26 cellular contexts compared by ENCODE assay signal in genomic region chr1:148354284-148354869, GRCh38.
DNase-seq lines count a peak whose midpoint lies in the region; FAIRE-seq and TF ChIP-seq lines count a peak whose summit lies in the region.
"Had no signal": no experiment of that assay in that cellular context is flagged by ENCODE, and none has a peak within 500 bp of the region (broad histone marks: within the 10 kb centered on the region; RNA-seq: fewer than 3 reads in every experiment).

No MANE protein-coding gene starts in this region.

- H3K27me3 ChIP-seq in H9 (ENCODE audit: insufficient read depth, low read length) (peaks cover 3% of the 10 kb centered on the region; the same call in 1 of the 2 replicates), astrocyte (ENCODE audit: insufficient read depth, low read length) (peaks cover 47% of the 10 kb centered on the region), neural progenitor cell (peaks cover 83% of the 10 kb centered on the region)

- DNase-seq in H9 (peak; percentile 37), astrocyte (ENCODE audit: low read depth) (no peak), neural progenitor cell (ENCODE audit: low spot score) (peak; percentile 43), COLO829 (ENCODE audit: low spot score) (no peak), RCC 7860 (ENCODE audit: low spot score) (no peak), NCI-H1417 (lab: John Stamatoyannopoulos, UW) (no peak), cortex of kidney (lab: John Stamatoyannopoulos, UW) (no peak)
- DNase-seq: activated CD4-positive, alpha-beta T cell treated with anti-CD3 and anti-CD28 coated beads, Interleukin-2, amount 50 U/mL, for 48 hours; aorta; CD8-positive, alpha-beta T cell; DMS79 treated with DMSO at 0.1 percent for 48 hours; effector memory CD4-positive, alpha-beta T cell; GOT3; head of caudate nucleus; Karpas-422; kidney glomerular epithelial cell; NCI-H1930; NCI-H226; psoas muscle; T-helper 2 cell; WERI-Rb-1 had no signal

- H3K27ac ChIP-seq in H9 (ENCODE audit: insufficient read length, low read depth, low read length): no peak overlapping the region
- no peak overlapping the region for H3K27ac ChIP-seq in astrocyte (ENCODE audit: low read depth, low read length)
- H3K27ac ChIP-seq in neural progenitor cell: no peak overlapping the region
- H3K27ac ChIP-seq: psoas muscle, SJSA1, upper lobe of left lung had no signal

- no peaks in the 10 kb centered on the region for H3K36me3 Mint-ChIP-seq in H9 (ENCODE audit: insufficient read depth in 1 of 3, low read depth in 3 of 3)
- H3K36me3 Mint-ChIP-seq in astrocyte (ENCODE audit: low read depth, unreplicated experiment): peaks cover 3% of the 10 kb centered on the region
- H3K36me3 Mint-ChIP-seq in neural progenitor cell: no peaks in the 10 kb centered on the region
- H3K36me3 Mint-ChIP-seq: CD8-positive, alpha-beta T cell; memory B cell had no signal

- no peak overlapping the region for H2BK120ac ChIP-seq in H9 (ENCODE audit: low read depth, low read length, poor library complexity, severe bottlenecking)

- no peaks in the 10 kb centered on the region for H3K9me3 Mint-ChIP-seq in H9
- H3K9me3 Mint-ChIP-seq in astrocyte (ENCODE audit: unreplicated experiment): no peaks in the 10 kb centered on the region
- peaks cover 9% of the 10 kb centered on the region for H3K9me3 Mint-ChIP-seq in neural progenitor cell
- H3K9me3 Mint-ChIP-seq: CD8-positive, alpha-beta T cell; memory B cell; nephron had no signal

- peak overlapping the region; percentile 72; the same call in 1 of the 2 replicates for H3K14ac ChIP-seq in H9 (ENCODE audit: insufficient read depth, low read length)

- no peak overlapping the region for H4K5ac ChIP-seq in H9 (ENCODE audit: insufficient read length, low read depth, low read length)

- WGBS in H9 (ENCODE audit: extremely low coverage, insufficient read length, low lambda C conversion rate): no CpG with 5 or more reads among the region's 33 CpGs

- H3K79me2 ChIP-seq in H9 (ENCODE audit: insufficient read depth, low read length): no peaks in the 10 kb centered on the region
- H3K79me2 ChIP-seq in astrocyte (ENCODE audit: insufficient read depth, low read length): no peaks in the 10 kb centered on the region
- no peaks in the 10 kb centered on the region for H3K79me2 ChIP-seq in neural progenitor cell (ENCODE audit: low read depth)

- no peak overlapping the region for H3K4ac ChIP-seq in H9 (ENCODE audit: low read depth, low read length)

- H3K36me3 ChIP-seq in astrocyte (ENCODE audit: insufficient read depth, low read length) (no peaks in the 10 kb centered on the region), neural progenitor cell (no peaks in the 10 kb centered on the region)
- H3K36me3 ChIP-seq: SJSA1, upper lobe of left lung, WERI-Rb-1 had no signal

- peak overlapping the region; percentile 38 for H3K4me3 ChIP-seq in astrocyte (ENCODE audit: insufficient read depth, low read depth, low read length)
- peak overlapping the region; percentile 52 for H3K4me3 ChIP-seq in iPS-11a (ENCODE audit: low read depth, low read length)
- H3K4me3 ChIP-seq in neural progenitor cell: peak overlapping the region; percentile 50
- H3K4me3 ChIP-seq: psoas muscle, SJSA1, upper lobe of left lung had no signal

- H2BK15ac ChIP-seq in H9 (ENCODE audit: low read depth, low read length): no peak overlapping the region

- H4K8ac ChIP-seq in H9 (replicated peaks; ENCODE audit: insufficient read length, low read depth, low read length): no peak overlapping the region

- H2BK20ac ChIP-seq in H9 (ENCODE audit: low read depth, low read length, poor library complexity, severe bottlenecking): no peak overlapping the region

- H2AK5ac ChIP-seq in H9 (ENCODE audit: insufficient read length, low read length): no peak overlapping the region

- no peak overlapping the region for H2BK5ac ChIP-seq in H9 (ENCODE audit: insufficient read length, low read length)

- peaks cover 20% of the 10 kb centered on the region for H3F3A ChIP-seq in neural progenitor cell (ENCODE audit: low read depth)

- no peaks in the 10 kb centered on the region for H3K9me3 ChIP-seq in H9 (ENCODE audit: control insufficient read depth, low read depth, low read length)
- no peaks in the 10 kb centered on the region for H3K9me3 ChIP-seq in astrocyte (ENCODE audit: insufficient read depth, low read depth, low read length)
- no peaks in the 10 kb centered on the region for H3K9me3 ChIP-seq in neural progenitor cell (ENCODE audit: low read depth)
- H3K9me3 ChIP-seq: psoas muscle, SJSA1, upper lobe of left lung had no signal

- no peak overlapping the region for H3K23ac ChIP-seq in H9 (ENCODE audit: insufficient read length, low read depth, low read length)

- no peak overlapping the region for H3T11ph ChIP-seq in H9 (ENCODE audit: low read length)

- H3K4me2 ChIP-seq in H9 (ENCODE audit: insufficient read depth, insufficient read length, low read length): peak overlapping the region; percentile 77
- peak overlapping the region; percentile 79 for H3K4me2 ChIP-seq in astrocyte (ENCODE audit: low read length)
- H3K4me2 ChIP-seq in neural progenitor cell: peak overlapping the region; percentile 80

- H3K9ac ChIP-seq in H9 (ENCODE audit: extremely low read depth, insufficient read length, low read length): peak overlapping the region; percentile 30
- H3K9ac ChIP-seq in astrocyte (ENCODE audit: low read length): peak overlapping the region; percentile 42
- H3K9ac ChIP-seq in neural progenitor cell: no peak overlapping the region

- no peak for TF ChIP-seq CTCF in H9 (conservative IDR thresholded peaks at IDR 0.05)
- no peak for TF ChIP-seq CTCF in astrocyte (IDR thresholded peaks at IDR 0.05; ENCODE audit: insufficient read depth, low read depth, low read length)
- no peak for TF ChIP-seq CTCF in neural progenitor cell (IDR thresholded peaks at IDR 0.05)

- FAIRE-seq in astrocyte (lab: Jason Lieb, UNC) (no peak), RCC 7860 (lab: Jason Lieb, UNC) (no peak)

- H2AFZ ChIP-seq in H9 (ENCODE audit: low read length) (peak overlapping the region; percentile 69), astrocyte (ENCODE audit: low read depth, low read length) (peak overlapping the region; percentile 46), neural progenitor cell (replicated peaks) (peak overlapping the region; percentile 95)

- H3K23me2 ChIP-seq in H9 (ENCODE audit: insufficient read length, low read depth, low read length, poor library complexity, severe bottlenecking): peaks cover 15% of the 10 kb centered on the region

- H3K27ac Mint-ChIP-seq in H9 (no peak overlapping the region), astrocyte (ENCODE audit: unreplicated experiment) (peak overlapping the region; percentile 53), neural progenitor cell (no peak overlapping the region)
- H3K27ac Mint-ChIP-seq: CD8-positive, alpha-beta T cell; memory B cell; nephron had no signal

- H4K91ac ChIP-seq in H9 (ENCODE audit: insufficient read length, low read depth, low read length): no peak overlapping the region

- H3K4me1 ChIP-seq in H9 (ENCODE audit: insufficient read depth, low read length) (no peaks in the 10 kb centered on the region), astrocyte (ENCODE audit: insufficient read depth, low read length) (peaks cover 2% of the 10 kb centered on the region), neural progenitor cell (peaks cover 11% of the 10 kb centered on the region)
- H3K4me1 ChIP-seq: psoas muscle, SJSA1 had no signal

- peaks cover 46% of the 10 kb centered on the region for H3K27me3 Mint-ChIP-seq in H9 (ENCODE audit: low read depth)
- peaks cover 62% of the 10 kb centered on the region for H3K27me3 Mint-ChIP-seq in astrocyte (ENCODE audit: low read depth, unreplicated experiment)
- H3K27me3 Mint-ChIP-seq in neural progenitor cell (ENCODE audit: insufficient read depth, low read depth): peaks cover 30% of the 10 kb centered on the region

- H4K20me1 ChIP-seq in H9 (ENCODE audit: control insufficient read depth, insufficient read depth, insufficient read length) (no peaks in the 10 kb centered on the region), astrocyte (ENCODE audit: insufficient read depth, low read length) (no peaks in the 10 kb centered on the region), neural progenitor cell (ENCODE audit: low read depth) (no peaks in the 10 kb centered on the region)

- peak overlapping the region; percentile 69 to 86 for H3K4me3 Mint-ChIP-seq in H9
- H3K4me3 Mint-ChIP-seq in astrocyte (ENCODE audit: unreplicated experiment): peak overlapping the region; percentile 75
- peak overlapping the region; percentile 34 for H3K4me3 Mint-ChIP-seq in neural progenitor cell
- H3K4me3 Mint-ChIP-seq: memory B cell had no signal

- H3K4me1 Mint-ChIP-seq in H9: peaks cover 7 to 13% of the 10 kb centered on the region in 2 experiments
- H3K4me1 Mint-ChIP-seq in astrocyte (ENCODE audit: low read depth, unreplicated experiment): no peaks in the 10 kb centered on the region
- no peaks in the 10 kb centered on the region for H3K4me1 Mint-ChIP-seq in neural progenitor cell
- H3K4me1 Mint-ChIP-seq: nephron had no signal

- no peak overlapping the region for H3K18ac ChIP-seq in H9 (ENCODE audit: insufficient read length, low read depth, low read length)

- no peak overlapping the region for H2BK12ac ChIP-seq in H9 (ENCODE audit: insufficient read length, low read depth, low read length)

- no peaks in the 10 kb centered on the region for H3K79me1 ChIP-seq in H9 (ENCODE audit: insufficient read depth, low read depth, low read length, poor library complexity, severe bottlenecking)

- H3K56ac ChIP-seq in H9 (ENCODE audit: insufficient read length, low read depth, low read length): no peak overlapping the region

Comparison
In these comparisons a context has a peak if more than half of its experiments do, and no peak if none do; other contexts are left out.
1. DNase-seq: peak in H9 (single experiment) and neural progenitor cell (single experiment); none in astrocyte (single experiment), COLO829 (single experiment), RCC 7860 (single experiment), NCI-H1417 (0 of 3) and cortex of kidney (single experiment).
2. Peak in every context shown above with its lines, with median percentiles within 50 percentile points of each other: H2AFZ ChIP-seq, H3K4me2 ChIP-seq, H3K4me3 Mint-ChIP-seq and H3K4me3 ChIP-seq.